Comparison of ENCODE assay signal across 7 cellular contexts in the genomic region with DNA sequence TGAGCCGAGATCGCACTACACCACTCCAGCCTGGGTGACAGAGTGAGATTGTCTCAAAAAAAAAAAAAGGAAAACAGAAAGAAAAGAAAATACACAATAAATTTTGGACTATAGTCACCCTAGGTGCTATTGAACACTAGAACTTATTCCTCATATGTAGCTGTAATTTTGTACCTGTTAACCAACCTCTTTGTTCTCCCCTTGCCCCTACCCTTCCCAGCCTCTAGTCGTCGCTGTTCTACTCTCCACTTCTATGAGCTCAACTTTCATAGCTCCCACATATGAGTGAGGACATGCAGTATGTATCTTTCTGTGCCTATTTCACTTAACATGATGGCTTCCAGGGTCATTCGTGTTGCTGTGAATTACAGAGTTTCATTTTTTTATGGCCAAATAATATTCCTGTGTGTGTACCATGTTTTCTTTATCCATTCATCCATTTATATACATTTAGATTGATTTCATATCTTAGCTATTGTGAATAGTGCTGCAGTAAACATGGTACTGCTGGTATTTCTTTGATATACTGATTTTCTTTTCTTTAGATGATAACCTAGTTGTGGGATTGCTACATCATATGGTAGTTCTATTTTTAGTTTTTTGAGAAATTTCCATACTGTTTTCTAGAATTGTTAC. TPM values are rescaled to one million over a fixed set of nuclear protein-coding genes. Genes with fewer than 3 reads are reported as not detected.
DNase-seq lines count a peak whose midpoint lies in the region; ATAC-seq, FAIRE-seq and TF ChIP-seq lines count a peak whose summit lies in the region.

No MANE protein-coding gene starts in this region.

- H3K4me1 Mint-ChIP-seq in naive B cell = peaks cover 6 to 8% (median 7%) of the 10 kb centered on the region in 3 donors

- no peak overlapping the region for H2BK5ac ChIP-seq in H1 (ENCODE audit: low read depth, low read length)

- H2BK12ac ChIP-seq in H1 (ENCODE audit: low read depth, low read length) = no peak overlapping the region

- peak; percentile 44 for DNase-seq in G401 (ENCODE audit: low spot score)
- DNase-seq in Jurkat, Clone E6-1 (ENCODE audit: low read depth, low spot score) = peak; percentile 47
- no peak for DNase-seq in H1 (ENCODE audit: low read depth in 1 of 2, low spot score in 2 of 2)
- peak; percentile 5 for DNase-seq in naive B cell
- no peak for DNase-seq in GM12891 (ENCODE audit: insufficient read length, low spot score)

- H3K4me1 ChIP-seq in H1 (replicated peaks in 1 of 4; ENCODE audit: control insufficient read depth in 3 of 4, insufficient read depth in 4 of 4, low read length in 3 of 4) = no peaks in the 10 kb centered on the region

- no peak overlapping the region for H3K4me2 ChIP-seq in H1 (ENCODE audit: insufficient read depth in 1 of 2, low read depth in 2 of 2, low read length in 2 of 2)

- no peak overlapping the region for H3K9ac ChIP-seq in H1 (replicated peaks in 1 of 4; ENCODE audit: extremely low read depth in 1 of 4, low read depth in 3 of 4, low read length in 3 of 4)

- ATAC-seq in SK-N-SH treated with all-trans-retinoic acid at 6 μM for 48 hours = peak; percentile 87
- peak in 1 of 2 donors; percentile 41 for ATAC-seq in naive B cell (ENCODE audit: low read depth in 2 of 2)
- ATAC-seq in GM18511 (IDR thresholded peaks at IDR 0.05; ENCODE audit: unreplicated experiment) = no peak

- no peak overlapping the region for H2BK20ac ChIP-seq in H1 (ENCODE audit: low read length)

- no peak overlapping the region for H3K4ac ChIP-seq in H1 (replicated peaks; ENCODE audit: insufficient read length, low read depth, low read length)

- no peaks in the 10 kb centered on the region for H3K23me2 ChIP-seq in H1 (ENCODE audit: low read depth, low read length)

- H2BK15ac ChIP-seq in H1 (ENCODE audit: low read length) = no peak overlapping the region

- peak; percentile 51 to 64; a peak in 3 of 4 replicates for TF ChIP-seq RAD21 in H1 (IDR thresholded peaks at IDR 0.05 in 1 of 2, conservative IDR thresholded peaks at IDR 0.05 in 1 of 2; ENCODE audit: low read depth in 2 of 2, low read length in 2 of 2)

- no peak overlapping the region for H4K91ac ChIP-seq in H1 (replicated peaks; ENCODE audit: insufficient read length, low read length)

- peak; percentile 76 for FAIRE-seq in H1 (lab: Jason Lieb, UNC)
- FAIRE-seq in GM12891 (lab: Jason Lieb, UNC) = no peak

- H3K79me2 ChIP-seq in H1 (ENCODE audit: control insufficient read depth in 1 of 2, insufficient read depth in 2 of 2, low read length in 2 of 2) = no peaks in the 10 kb centered on the region

- H4K20me1 ChIP-seq in H1 (replicated peaks in 1 of 2; ENCODE audit: control insufficient read depth in 1 of 2, insufficient read depth in 2 of 2, low read length in 2 of 2) = no peaks in the 10 kb centered on the region

- CTCF ChIA-PET in H1 (lab: Charles Lee; ENCODE audit: partially characterized antibody) = interaction anchor here (0.6 to 7.2 kb wide), 34 partner anchors 9 to 404 kb away, joined by 3 to 91 read pairs (median 4); no protein-coding TSS in a partner anchor

- in situ Hi-C loops in G401 (cut with HindIII; ENCODE audit: low sequenced_read_pairs) = no loop called here

- peaks cover 9 to 38% (median 29%) of the 10 kb centered on the region in 4 experiments for H3K36me3 ChIP-seq in H1 (ENCODE audit: control insufficient read depth in 2 of 4, insufficient read depth in 4 of 4, low read length in 3 of 4)

- no peak overlapping the region for H3K14ac ChIP-seq in H1 (ENCODE audit: insufficient read length)

- H3K27me3 Mint-ChIP-seq in naive B cell = no peaks in the 10 kb centered on the region

- WGBS in H1 (ENCODE audit: extremely low coverage in 1 of 2, insufficient coverage in 1 of 2, insufficient read length in 1 of 2, insufficient replicate concordance in 2 of 2, low coverage in 1 of 2, low lambda C conversion rate in 2 of 2, missing lambda C conversion rate in 1 of 2), 2 experiments = 48% methylated on average over 5 of the region's 5 CpGs; no CpG with 5 or more reads in 1 of the 2 experiments

- TF ChIP-seq CTCF in H1 (IDR thresholded peaks at IDR 0.05; ENCODE audit: control extremely low read depth in 1 of 3, insufficient read depth in 1 of 3, low read depth in 1 of 3, low read length in 3 of 3) = peak; percentile 27 to 87 (median 53)

- H3K4me3 ChIP-seq in Jurkat, Clone E6-1 (ENCODE audit: low read length) = no peak overlapping the region
- no peak overlapping the region for H3K4me3 ChIP-seq in H1 (ENCODE audit: extremely low read depth in 1 of 4, insufficient read depth in 2 of 4, low read depth in 3 of 4, low read length in 4 of 4)

- H2AK5ac ChIP-seq in H1 (ENCODE audit: low read depth, low read length) = no peak overlapping the region

- no peak overlapping the region for H4K5ac ChIP-seq in H1 (ENCODE audit: insufficient read length, low read depth, low read length)

- H3K27ac Mint-ChIP-seq in naive B cell = peak overlapping the region in 2 of 6 donors; percentile 35 to 59

- no peak for TF ChIP-seq EP300 in H1 (IDR thresholded peaks at IDR 0.05; ENCODE audit: borderline replicate concordance in 1 of 2, low read depth in 2 of 2, low read length in 2 of 2)

- H3K36me3 Mint-ChIP-seq in naive B cell = peaks cover 36 to 54% of the 10 kb centered on the region in 2 donors

- peaks cover 4 to 8% of the 10 kb centered on the region in 2 experiments; a peak in 2 of 4 replicates for H3K9me3 ChIP-seq in H1 (ENCODE audit: insufficient read depth in 2 of 2, low read depth in 1 of 2, low read length in 1 of 2)

- H3K27me3 ChIP-seq in H1 (replicated peaks in 1 of 4; ENCODE audit: control insufficient read depth in 3 of 4, extremely low read depth in 1 of 4, insufficient read depth in 3 of 4, low read length in 3 of 4) = no peaks in the 10 kb centered on the region

- H2BK120ac ChIP-seq in H1 (replicated peaks; ENCODE audit: low read depth, low read length) = no peak overlapping the region

- no peaks in the 10 kb centered on the region for H3K79me1 ChIP-seq in H1 (ENCODE audit: low read depth, low read length)

- no peak overlapping the region for H3K27ac ChIP-seq in H1 (ENCODE audit: low read depth, low read length)

- no peak overlapping the region for H3K23ac ChIP-seq in H1 (ENCODE audit: insufficient read length)

- H4K8ac ChIP-seq in H1 (ENCODE audit: extremely low read depth, insufficient read depth, low read length) = no peak overlapping the region

- H3K18ac ChIP-seq in H1 (ENCODE audit: extremely low read depth, low read length) = no peak overlapping the region

- no peak overlapping the region for H3K4me3 Mint-ChIP-seq in naive B cell

- no peak overlapping the region for H2AFZ ChIP-seq in H1 (ENCODE audit: low read length)

- TF ChIP-seq POLR2A in H1 (IDR thresholded peaks at IDR 0.05; ENCODE audit: control extremely low read depth in 1 of 2, low read depth in 2 of 2, low read length in 2 of 2) = no peak
- TF ChIP-seq POLR2A in GM12891 (IDR thresholded peaks at IDR 0.05; ENCODE audit: low read depth, low read length) = no peak

- no peak overlapping the region for H3K56ac ChIP-seq in H1 (replicated peaks; ENCODE audit: insufficient read length, low read depth, low read length)

- H3K9me3 Mint-ChIP-seq in naive B cell = peaks cover 0 to 11% (median 7%) of the 10 kb centered on the region in 7 donors

- POLR2A ChIA-PET in H1 (lab: Charles Lee; ENCODE audit: partially characterized antibody) = interaction anchor here (1.0 kb wide), 1 partner anchor 128 kb away, joined by 3 read pairs; no protein-coding TSS in a partner anchor

TF ChIP-seq in H1, 55 proteins besides CTCF, POLR2A, EP300 and RAD21 (continues in another document):
- TF ChIP-seq ZNF274 (IDR thresholded peaks at IDR 0.05; ENCODE audit: borderline replicate concordance, extremely low read depth, low read length) (no peak), SAP30 (IDR thresholded peaks at IDR 0.05; ENCODE audit: insufficient read depth, insufficient replicate concordance, low read length) (no peak)
- TF ChIP-seq, protein P1, sequence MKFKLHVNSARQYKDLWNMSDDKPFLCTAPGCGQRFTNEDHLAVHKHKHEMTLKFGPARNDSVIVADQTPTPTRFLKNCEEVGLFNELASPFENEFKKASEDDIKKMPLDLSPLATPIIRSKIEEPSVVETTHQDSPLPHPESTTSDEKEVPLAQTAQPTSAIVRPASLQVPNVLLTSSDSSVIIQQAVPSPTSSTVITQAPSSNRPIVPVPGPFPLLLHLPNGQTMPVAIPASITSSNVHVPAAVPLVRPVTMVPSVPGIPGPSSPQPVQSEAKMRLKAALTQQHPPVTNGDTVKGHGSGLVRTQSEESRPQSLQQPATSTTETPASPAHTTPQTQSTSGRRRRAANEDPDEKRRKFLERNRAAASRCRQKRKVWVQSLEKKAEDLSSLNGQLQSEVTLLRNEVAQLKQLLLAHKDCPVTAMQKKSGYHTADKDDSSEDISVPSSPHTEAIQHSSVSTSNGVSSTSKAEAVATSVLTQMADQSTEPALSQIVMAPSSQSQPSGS (IDR thresholded peaks at IDR 0.05; ENCODE audit: low read length) = no peak

TF ChIP-seq in GM12891, 5 proteins besides CTCF, POLR2A, EP300 and RAD21:
- TF ChIP-seq TAF1 (IDR thresholded peaks at IDR 0.05; ENCODE audit: low read depth, low read length) = no peak
- no peak for TF ChIP-seq SPI1 (IDR thresholded peaks at IDR 0.05; ENCODE audit: low read depth, low read length)
- no peak for TF ChIP-seq POLR2AphosphoS5 (IDR thresholded peaks at IDR 0.05; ENCODE audit: low read depth, low read length)
- no peak for TF ChIP-seq POU2F2 (IDR thresholded peaks at IDR 0.05; ENCODE audit: low read depth, low read length)
- TF ChIP-seq PAX5 (IDR thresholded peaks at IDR 0.05; ENCODE audit: insufficient read depth, low read length, severe bottlenecking) = no peak
TF ChIP-seq in GM12891: peak in this region for 0.

RNA-seq across cellular contexts. Expression of a gene that starts 28.3 kb away (rescaled TPM):
- total RNA-seq in G401 (2014; rRNA removed; shearing (Covaris generic)) = 18.7 and 23.9 TPM in 2 replicates
- 10.8 TPM for polyA plus RNA-seq in Jurkat, Clone E6-1 (2012; ENCODE audit: insufficient read depth, insufficient read length)
- 55.1 and 57.1 TPM in 2 replicates for total RNA-seq in H1 (2021; fragmentation: NEBNext Ultra II Directional; extraction: Animal tissue kit (Norgen Biotek cat#: 25700))
- polyA plus RNA-seq in H1 (2011; rRNA removed) = 31.5 and 40.3 TPM in 2 replicates
- 36.8 TPM for polyA plus RNA-seq in H1 (2011; cell fraction: cytosol; rRNA removed)
- 101 TPM for polyA plus RNA-seq in H1 (2011; cell fraction: nucleus; rRNA removed)
- 38.1 to 46.4 TPM (median 40.5 TPM) in 4 replicates for polyA plus RNA-seq in H1 (2012, experiment 1 of 2)
- polyA plus RNA-seq in H1 (2012, experiment 2 of 2) = 12.7 TPM
- 34.0 TPM for polyA plus RNA-seq in H1 (2013, experiment 1 of 2)
- polyA plus RNA-seq in H1 (2013, experiment 2 of 2) = 33.8 TPM
- polyA minus RNA-seq in H1 (2011; rRNA and poly(A)+ RNA removed) = 128 and 144 TPM in 2 replicates
- 59.0 TPM for polyA minus RNA-seq in H1 (2011; cell fraction: cytosol; rRNA and poly(A)+ RNA removed)
- polyA minus RNA-seq in H1 (2011; cell fraction: nucleus; rRNA and poly(A)+ RNA removed) = 89.8 TPM
- polyA plus RNA-seq in naive B cell (ENCODE audit: low read depth in 6 of 6) = 10 to 100 TPM; 31.1 to 38.6 (median 33.8) TPM
- 15.7 TPM for polyA plus RNA-seq in GM12891 (2012; ENCODE audit: low read depth, missing spikeins)

Comparison
In these comparisons a context has a peak if more than half of its experiments do, and no peak if none do; other contexts are left out.
1. DNase-seq: peak in G401 (single experiment), Jurkat, Clone E6-1 (single experiment) and naive B cell (single experiment); none in H1 (0 of 2) and GM12891 (single experiment).